In genomic region chr16:30378236-30379164, GRCh38 we compare ENCODE assay signal across 9 cellular contexts. TPM values are rescaled to one million over a fixed set of nuclear protein-coding genes. Genes with fewer than 3 reads are reported as not detected.
DNase-seq lines count a peak whose midpoint lies in the region; ATAC-seq and TF ChIP-seq lines count a peak whose summit lies in the region.
"Had no signal": no experiment of that assay in that cellular context is flagged by ENCODE, and none has a peak within 500 bp of the region (broad histone marks: within the 10 kb centered on the region; RNA-seq: fewer than 3 reads in every experiment).

No MANE protein-coding gene starts in this region.

- ATAC-seq in HG03439 (IDR thresholded peaks at IDR 0.05; ENCODE audit: unreplicated experiment) = peak; percentile 76
- ATAC-seq in activated CD4-positive, alpha-beta T cell treated with anti-CD3 and anti-CD28 coated beads for 36 hours = peak; percentile 87
- peak; percentile 91 for ATAC-seq in left colon

- no peaks in the 10 kb centered on the region for H3K9me3 ChIP-seq in BE2C

- H3K27me3 Mint-ChIP-seq in activated CD4-positive, alpha-beta T cell treated with anti-CD3 and anti-CD28 coated beads for 36 hours = no peaks in the 10 kb centered on the region

- H3K4me1 Mint-ChIP-seq in activated CD4-positive, alpha-beta T cell treated with anti-CD3 and anti-CD28 coated beads for 36 hours = peaks cover 44% of the 10 kb centered on the region

- TF ChIP-seq CTCF in BE2C (IDR thresholded peaks at IDR 0.05; ENCODE audit: low read depth, low read length) = 0 out of 2 replicates have a peak, but pooled peaks have one; percentile 3
- peak; percentile 47 for TF ChIP-seq CTCF in choroid plexus epithelial cell (conservative IDR thresholded peaks at IDR 0.05; ENCODE audit: low read depth, low read length)

- peaks cover 8% of the 10 kb centered on the region; the same call in 1 of the 2 replicates for H3K4me1 ChIP-seq in BE2C

- H3K9me3 Mint-ChIP-seq in activated CD4-positive, alpha-beta T cell treated with anti-CD3 and anti-CD28 coated beads for 36 hours (ENCODE audit: low read depth) = no peaks in the 10 kb centered on the region

- H3K4me3 ChIP-seq in BE2C (ENCODE audit: low read depth, low read length) = peak overlapping the region; percentile 68
- peak overlapping the region; percentile 76 for H3K4me3 ChIP-seq in choroid plexus epithelial cell (ENCODE audit: low read depth, low read length)

- H3K4me3 Mint-ChIP-seq in activated CD4-positive, alpha-beta T cell treated with anti-CD3 and anti-CD28 coated beads for 36 hours = peak overlapping the region; percentile 99

- H3K36me3 ChIP-seq in BE2C = no peaks in the 10 kb centered on the region

- peak overlapping the region; percentile 99 for H3K27ac Mint-ChIP-seq in activated CD4-positive, alpha-beta T cell treated with anti-CD3 and anti-CD28 coated beads for 36 hours

- H3K27me3 ChIP-seq in BE2C = no peaks in the 10 kb centered on the region

- intact Hi-C loops in activated CD4-positive, alpha-beta T cell treated with anti-CD3 and anti-CD28 coated beads for 36 hours (cut with DNase I, micrococcal nuclease) = loop anchor here (1.0 to 10.0 kb wide), 13 partner anchors 8 to 1554 kb away; partner anchors contain the start of genes TBC1D10B (in 2 of the 2), ALDOA (in 1 of the 2), ATXN2L (in 1 of the 2) and CD2BP2 (in 1 of the 2)
- intact Hi-C loops in left colon (cut with DNase I, micrococcal nuclease) = no loop called here

- POLR2A ChIA-PET in activated CD4-positive, alpha-beta T cell treated with anti-CD3 and anti-CD28 coated beads for 36 hours (lab: Charles Lee) = interaction anchor here (0.6 to 0.7 kb wide), 3 partner anchors 9 to 322 kb away, joined by 3 to 4 read pairs (median 4); no protein-coding TSS in a partner anchor

- H3K36me3 Mint-ChIP-seq in activated CD4-positive, alpha-beta T cell treated with anti-CD3 and anti-CD28 coated beads for 36 hours (ENCODE audit: low read depth) = peaks cover 30% of the 10 kb centered on the region

- CTCF ChIA-PET in activated CD4-positive, alpha-beta T cell treated with anti-CD3 and anti-CD28 coated beads for 36 hours (lab: Charles Lee) = interaction anchor here (0.7 to 1.7 kb wide), 3 partner anchors 29 to 44 kb away, joined by 3 to 4 read pairs (median 3); partner anchors contain the start of gene ZNF771

- DNase-seq in BE2C (peak; percentile 100), GM19238 (ENCODE audit: insufficient read length, low spot score) (peak; percentile 95), NCI-H510A (lab: John Stamatoyannopoulos, UW) (peak; percentile 98), choroid plexus epithelial cell (ENCODE audit: low read depth) (peak; percentile 99), left colon (peak; percentile 99)
- DNase-seq in activated CD4-positive, alpha-beta T cell treated with anti-CD3 and anti-CD28 coated beads for 36 hours = peak; percentile 100
- DNase-seq in stimulated activated CD4-positive, alpha-beta T cell treated with anti-CD3 and anti-CD28 coated beads, Interleukin-1b, Interleukin-23, amount 100 ng/mL, for 4 hours (ENCODE audit: low read depth in 2 of 2) = peak; percentile 99

RNA-seq across cellular contexts. Expression of gene SEPTIN1, which starts 3.9 kb away (rescaled TPM):
- polyA plus RNA-seq in BE2C (2012; ENCODE audit: insufficient read depth, insufficient read length, low read depth) = 2.3 TPM
- 100 to 1,000 TPM; 155 to 159 TPM for total RNA-seq in activated CD4-positive, alpha-beta T cell treated with anti-CD3 and anti-CD28 coated beads for 36 hours
- total RNA-seq in left colon = 1 to 10 TPM; 3.6 to 5.7 TPM

RNA-seq across cellular contexts. Expression of gene MYL11, which starts 3.9 kb away (rescaled TPM):
- 2.4 TPM for polyA plus RNA-seq in BE2C (2012; ENCODE audit: insufficient read depth, insufficient read length, low read depth)
- total RNA-seq in activated CD4-positive, alpha-beta T cell treated with anti-CD3 and anti-CD28 coated beads for 36 hours = 1 to 10 TPM in 1 of 2 experiments, under 1 TPM in 1; 0.69 to 1.6 TPM
- not detected for total RNA-seq in left colon
- total RNA-seq: glomerular endothelial cell had no signal

RNA-seq across cellular contexts. Expression of gene TBC1D10B, which starts 8.2 kb away (rescaled TPM):
- 96.8 TPM for polyA plus RNA-seq in BE2C (2012; ENCODE audit: insufficient read depth, insufficient read length, low read depth)
- 10 to 100 TPM; 38.1 to 43.4 TPM for total RNA-seq in activated CD4-positive, alpha-beta T cell treated with anti-CD3 and anti-CD28 coated beads for 36 hours
- total RNA-seq in left colon = 10 to 100 TPM; 46.2 to 46.4 TPM

RNA-seq across cellular contexts. Expression of gene ZNF48, which starts 16.7 kb away (rescaled TPM):
- 66.7 TPM for polyA plus RNA-seq in BE2C (2012; ENCODE audit: insufficient read depth, insufficient read length, low read depth)
- 10 to 100 TPM; 10.6 to 11.0 TPM for total RNA-seq in activated CD4-positive, alpha-beta T cell treated with anti-CD3 and anti-CD28 coated beads for 36 hours
- total RNA-seq in left colon = 1 to 10 TPM; 5.6 to 8.4 TPM

RNA-seq across cellular contexts. Expression of gene CD2BP2, which starts 23.4 kb away (rescaled TPM):
- polyA plus RNA-seq in BE2C (2012; ENCODE audit: insufficient read depth, insufficient read length, low read depth) = 143 TPM
- 10 to 100 TPM; 42.3 to 51.8 TPM for total RNA-seq in activated CD4-positive, alpha-beta T cell treated with anti-CD3 and anti-CD28 coated beads for 36 hours
- total RNA-seq in left colon = 10 to 100 TPM; 57.3 to 65.2 TPM

Comparison
In these comparisons a context has a peak if more than half of its experiments do, and no peak if none do; other contexts are left out.
1. Peak in every context shown above with its lines: DNase-seq, ATAC-seq and H3K4me3 ChIP-seq.
2. RNA of gene SEPTIN1, which starts 3.9 kb away (total RNA-seq): 155 to 159 TPM in activated CD4-positive, alpha-beta T cell treated with anti-CD3 and anti-CD28 coated beads for 36 hours; 3.6 to 5.7 TPM in left colon; every median in the first group is over 10 times any median in the second.
3. intact Hi-C loops: an anchor here in activated CD4-positive, alpha-beta T cell treated with anti-CD3 and anti-CD28 coated beads for 36 hours (1.0 to 10.0 kb wide); none called in left colon.